Comparison of ENCODE assay signal across 29 cellular contexts in the genomic region with DNA sequence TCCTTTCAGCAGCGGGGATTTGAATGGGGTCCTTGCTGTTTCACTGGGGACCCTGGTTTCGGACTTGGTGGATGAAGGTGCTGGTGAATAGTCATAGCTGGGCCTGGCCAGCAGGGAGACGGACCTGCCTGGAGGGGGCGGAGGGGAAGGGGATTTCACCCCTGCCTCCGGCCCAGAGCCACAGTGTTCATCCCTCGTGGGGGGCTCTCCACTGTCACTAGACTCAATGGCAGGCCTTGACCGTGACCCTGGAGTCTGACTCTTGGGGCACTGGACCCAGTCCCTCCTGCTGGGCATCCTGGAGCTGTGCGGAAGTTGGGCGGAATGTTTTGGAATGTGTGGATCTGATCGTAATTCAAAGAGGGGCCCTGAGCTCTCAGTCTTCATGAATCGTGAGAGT.
"Had no signal": no experiment of that assay in that cellular context is flagged by ENCODE, and none has a peak within 500 bp of the region (broad histone marks: within the 10 kb centered on the region; RNA-seq: fewer than 3 reads in every experiment).

No MANE protein-coding gene starts in this region.

- DNase-seq: colonic mucosa; cortex of kidney; effector CD8-positive, alpha-beta T cell; effector memory CD8-positive, alpha-beta T cell; endodermal cell; erythroblast; esophagus squamous epithelium; foreskin fibroblast; foreskin melanocyte; gastrocnemius medialis; glutamatergic neuron; head of caudate nucleus; heart right ventricle; hippocampal formation; kidney glomerular epithelial cell; left colon; left ventricle myocardium superior; lower lobe of right lung; mesenchymal stem cell; mucosa of descending colon; naive B cell had no signal

- H3K4me1 Mint-ChIP-seq: mesothelial cell of epicardium, naive B cell had no signal

- H3K9me3 Mint-ChIP-seq: dendritic cell treated with granulocyte-macrophage colony-stimulating factor and Interleukin-4, amounts not matched to agents 40 ng/mL and 50 ng/mL, for 4 days; endodermal cell; mesothelial cell of epicardium had no signal

- H3K27ac Mint-ChIP-seq: dendritic cell treated with granulocyte-macrophage colony-stimulating factor and Interleukin-4, amounts not matched to agents 40 ng/mL and 50 ng/mL, for 4 days; effector memory CD8-positive, alpha-beta T cell; endodermal cell; mesothelial cell of epicardium; naive B cell had no signal

- H3K4me1 ChIP-seq: colonic mucosa, esophagus squamous epithelium, gastrocnemius medialis, heart right ventricle, left lung, lower lobe of right lung had no signal

- H3K9me3 ChIP-seq: colonic mucosa, esophagus squamous epithelium, gastrocnemius medialis, heart right ventricle, left lung, lower lobe of right lung, mucosa of descending colon had no signal

- H3K27me3 Mint-ChIP-seq: dendritic cell treated with granulocyte-macrophage colony-stimulating factor and Interleukin-4, amounts not matched to agents 40 ng/mL and 50 ng/mL, for 4 days; effector memory CD8-positive, alpha-beta T cell; naive B cell had no signal

- H3K27ac ChIP-seq: colonic mucosa, epithelial cell of prostate, esophagus squamous epithelium, gastrocnemius medialis, heart right ventricle, left lung, lower lobe of right lung had no signal

- H3K36me3 ChIP-seq: colonic mucosa, gastrocnemius medialis, left lung had no signal

- H3K4me3 Mint-ChIP-seq: dendritic cell treated with granulocyte-macrophage colony-stimulating factor and Interleukin-4, amounts not matched to agents 40 ng/mL and 50 ng/mL, for 4 days; effector memory CD8-positive, alpha-beta T cell; endodermal cell; mesothelial cell of epicardium; naive B cell had no signal

- H3K4me3 ChIP-seq: colonic mucosa, esophagus squamous epithelium, gastrocnemius medialis, heart right ventricle, left lung, lower lobe of right lung, mucosa of descending colon had no signal

- FAIRE-seq: endometrium, islet of Langerhans, keratinocyte had no signal

- ATAC-seq: effector memory CD8-positive, alpha-beta T cell; esophagus mucosa; gastrocnemius medialis; heart right ventricle; left colon; left lung; left ventricle myocardium superior; lower lobe of right lung; mucosa of descending colon had no signal

- H3K36me3 Mint-ChIP-seq: mesothelial cell of epicardium, naive B cell had no signal
